ENCODE assay signal across 8 cellular contexts in the genomic region with DNA sequence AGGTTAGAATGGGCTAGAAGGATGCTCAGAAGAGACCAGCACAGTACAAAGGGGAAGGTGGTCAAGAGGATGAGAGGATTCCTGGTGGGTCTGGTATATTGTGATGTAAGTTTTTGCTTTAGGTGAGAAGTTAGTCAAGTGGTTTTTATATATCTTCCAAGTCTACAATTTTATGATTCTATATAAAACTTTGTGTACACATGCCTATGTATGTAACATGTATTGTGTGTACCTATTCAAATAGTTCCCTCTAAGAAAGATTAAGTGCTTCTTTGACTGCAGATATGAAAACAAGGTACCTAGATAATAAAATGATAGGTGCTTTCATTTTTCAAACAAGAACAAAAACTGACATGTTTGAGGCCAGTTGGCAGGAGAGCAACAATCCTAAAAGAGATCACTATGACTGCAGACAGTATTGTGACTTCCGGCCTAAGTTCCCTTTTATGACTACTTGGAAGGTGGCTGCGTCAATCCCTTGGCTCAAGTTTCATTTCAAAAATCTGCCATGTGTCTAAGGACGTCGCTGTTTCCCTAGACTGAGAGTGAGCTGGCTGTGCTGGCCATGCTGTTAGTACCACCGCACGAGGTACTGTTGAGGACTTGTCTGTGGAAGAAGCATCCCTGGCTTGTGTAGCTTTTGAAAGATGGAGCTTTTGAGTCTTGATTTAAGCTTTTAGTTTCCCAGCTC.
A peak's percentile ranks its signal among the peaks of the same experiment; 100 is the strongest.
DNase-seq lines count a peak whose midpoint lies in the region; ATAC-seq, FAIRE-seq and TF ChIP-seq lines count a peak whose summit lies in the region.

No MANE protein-coding gene starts in this region.

- no peaks in the 10 kb centered on the region for H4K20me1 ChIP-seq in BLaER1 treated with 17β-estradiol and CSF1 and Interleukin-3, amounts not matched to agents 10 nM and 100 nM

- DNase-seq in bronchial epithelial cell (ENCODE audit: low read depth) (peak; percentile 28), HuH-7.5 (ENCODE audit: low spot score) (no peak), COR-L47 (lab: John Stamatoyannopoulos, UW) (no peak), A172 (ENCODE audit: low spot score) (no peak)

- peak; percentile 91 for ATAC-seq in GM19467 (IDR thresholded peaks at IDR 0.05; ENCODE audit: unreplicated experiment)
- peak; percentile 90 for ATAC-seq in HG03521 (IDR thresholded peaks at IDR 0.05; ENCODE audit: unreplicated experiment)

- FAIRE-seq in bronchial epithelial cell (lab: Jason Lieb, UNC) = no peak

- H3K4me1 ChIP-seq in BLaER1 treated with 17β-estradiol and CSF1 and Interleukin-3, amounts not matched to agents 10 nM and 100 nM = peaks cover 27 to 64% (median 35%) of the 10 kb centered on the region in 10 experiments
- H3K4me1 ChIP-seq in rectal smooth muscle tissue (ENCODE audit: control insufficient read depth, insufficient read depth, low read length) = no peaks in the 10 kb centered on the region

- no peaks in the 10 kb centered on the region for H3K9me3 ChIP-seq in BLaER1 treated with 17β-estradiol and CSF1 and Interleukin-3, amounts not matched to agents 10 nM and 100 nM (replicated peaks in 1 of 11)

- peak overlapping the region; percentile 34 to 73 (median 63) for H3K27ac ChIP-seq in BLaER1 treated with 17β-estradiol and CSF1 and Interleukin-3, amounts not matched to agents 10 nM and 100 nM
- peak overlapping the region; percentile 7 for H3K27ac ChIP-seq in rectal smooth muscle tissue (ENCODE audit: low read depth, low read length)

- no peak overlapping the region; a peak in 1 of 20 replicates for H3K4me3 ChIP-seq in BLaER1 treated with 17β-estradiol and CSF1 and Interleukin-3, amounts not matched to agents 10 nM and 100 nM
- H3K4me3 ChIP-seq in bronchial epithelial cell (ENCODE audit: low read depth, low read length) (no peak overlapping the region), rectal smooth muscle tissue (ENCODE audit: low read length) (no peak overlapping the region)

- H3K27me3 ChIP-seq in BLaER1 treated with 17β-estradiol and CSF1 and Interleukin-3, amounts not matched to agents 10 nM and 100 nM = no peaks in the 10 kb centered on the region
- H3K27me3 ChIP-seq in bronchial epithelial cell (ENCODE audit: control insufficient read depth, insufficient read depth, low read length) (no peaks in the 10 kb centered on the region), rectal smooth muscle tissue (ENCODE audit: control insufficient read depth, insufficient read depth, low read length) (no peaks in the 10 kb centered on the region)

- peaks cover 38 to 97% (median 75%) of the 10 kb centered on the region in 11 experiments for H3K36me3 ChIP-seq in BLaER1 treated with 17β-estradiol and CSF1 and Interleukin-3, amounts not matched to agents 10 nM and 100 nM
- H3K36me3 ChIP-seq in bronchial epithelial cell (ENCODE audit: control insufficient read depth, insufficient read depth, low read length) = no peaks in the 10 kb centered on the region
- peaks cover 5% of the 10 kb centered on the region for H3K36me3 ChIP-seq in rectal smooth muscle tissue (ENCODE audit: control insufficient read depth, insufficient read depth, low read length)

- TF ChIP-seq CTCF in bronchial epithelial cell (IDR thresholded peaks at IDR 0.05; ENCODE audit: insufficient read depth, low read length, severe bottlenecking) = no peak

- H3K4me2 ChIP-seq in BLaER1 treated with 17β-estradiol and CSF1 and Interleukin-3, amounts not matched to agents 10 nM and 100 nM = peak overlapping the region; percentile 24 to 76 (median 54); a peak in 20 of 22 replicates

- H3K9ac ChIP-seq in BLaER1 treated with 17β-estradiol and CSF1 and Interleukin-3, amounts not matched to agents 10 nM and 100 nM = peak overlapping the region in 5 of 11 experiments; percentile 6 to 60 (median 14); a peak in 3 of 22 replicates
- H3K9ac ChIP-seq in rectal smooth muscle tissue (ENCODE audit: low read length) = no peak overlapping the region
